In the genomic region with DNA sequence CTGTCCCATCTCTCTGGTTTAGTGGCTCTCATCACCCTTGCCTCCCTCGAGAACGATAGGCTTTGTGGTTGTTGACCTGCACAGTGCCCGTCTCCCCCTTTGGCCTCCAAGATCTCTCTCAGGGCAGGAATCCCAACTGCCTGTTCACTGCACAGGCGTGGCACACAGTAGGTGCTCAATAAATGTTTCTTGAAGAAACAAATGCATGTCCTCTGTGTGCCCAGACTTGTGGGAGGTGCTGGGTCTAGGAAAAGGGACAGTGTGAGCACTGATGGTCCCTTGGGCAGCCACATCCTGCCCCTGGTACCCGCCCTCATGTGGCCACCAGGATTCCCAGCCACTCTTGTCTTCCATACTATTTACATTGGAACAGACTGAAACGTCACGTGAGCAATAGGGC, we compare ENCODE assay signal across 40 cellular contexts. TPM values are rescaled to one million over a fixed set of nuclear protein-coding genes. Genes with fewer than 3 reads are reported as not detected.
"Had no signal": no experiment of that assay in that cellular context is flagged by ENCODE, and none has a peak within 500 bp of the region (broad histone marks: within the 10 kb centered on the region; RNA-seq: fewer than 3 reads in every experiment).

No MANE protein-coding gene starts in this region.

- H3K4me3 ChIP-seq: adrenal gland, body of pancreas, esophagus squamous epithelium, gastroesophageal sphincter, heart right ventricle had no signal

- H3K4me1 ChIP-seq: adrenal gland, body of pancreas, esophagus squamous epithelium, gastroesophageal sphincter, heart right ventricle had no signal

- H3K27ac Mint-ChIP-seq: activated CD4-positive, alpha-beta memory T cell treated with anti-CD3 and anti-CD28 coated beads for 36 hours; activated CD4-positive, alpha-beta T cell treated with anti-CD3 and anti-CD28 coated beads for 36 hours; activated CD4-positive, alpha-beta T cell treated with anti-CD3 and anti-CD28 coated beads, Interleukin-2, amount 10 ng/mL, durations not matched to agents 24 days and 14 days; activated CD8-positive, alpha-beta memory T cell treated with anti-CD3 and anti-CD28 coated beads, Interleukin-2, amount 10 ng/mL, durations not matched to agents 7 days and 5 days; activated CD8-positive, alpha-beta T cell treated with anti-CD3 and anti-CD28 coated beads, Interleukin-2, amount 10 ng/mL, durations not matched to agents 7 days and 5 days; activated naive CD4-positive, alpha-beta T cell treated with anti-CD3 and anti-CD28 coated beads for 36 hours; activated naive CD4-positive, alpha-beta T cell treated with anti-CD3 and anti-CD28 coated beads, Interleukin-2, amount 50 U/mL, for 24 hours; activated naive CD8-positive, alpha-beta T cell treated with anti-CD3 and anti-CD28 coated beads for 36 hours; activated naive CD8-positive, alpha-beta T cell treated with anti-CD3 and anti-CD28 coated beads, Interleukin-2, amount 50 U/mL, for 24 hours; activated T-helper 1 cell treated with anti-CD3 and anti-CD28 coated beads, Interleukin-12 subunit alpha, Interleukin-12 subunit beta, Interleukin-2, Interleukin-4 antibody, amounts not matched to agents 30 ng/mL and 10 ng/mL and 1 ng/mL, durations not matched to agents 14 hours and 24 hours and 36 hours; activated T-helper 2 cell treated with anti-CD3 and anti-CD28 coated beads, Interferon-gamma antibody, Interleukin-2, Interleukin-4, amounts not matched to agents 10 μg/mL and 5 μg/mL and 100 μg/mL, durations not matched to agents 14 hours and 24 hours and 36 hours; effector memory CD8-positive, alpha-beta T cell had no signal

- DNase-seq: activated CD4-positive, alpha-beta memory T cell treated with anti-CD3 and anti-CD28 coated beads for 36 hours; activated CD4-positive, alpha-beta T cell treated with anti-CD3 and anti-CD28 coated beads for 36 hours; activated CD4-positive, alpha-beta T cell treated with anti-CD3 and anti-CD28 coated beads, Interleukin-2, amount 10 ng/mL, durations not matched to agents 24 days and 14 days; activated CD4-positive, CD25-positive, alpha-beta regulatory T cell; activated CD4-positive, CD25-positive, alpha-beta regulatory T cell treated with anti-CD3 and anti-CD28 coated beads, Interleukin-2, amount 50 U/mL, for 72 hours; activated CD8-positive, alpha-beta memory T cell treated with anti-CD3 and anti-CD28 coated beads, Interleukin-2, amount 10 ng/mL, durations not matched to agents 7 days and 5 days; activated CD8-positive, alpha-beta memory T cell treated with anti-CD3 and anti-CD28 coated beads, Interleukin-2, amount 50 U/mL, for 4 hours; activated CD8-positive, alpha-beta T cell treated with anti-CD3 and anti-CD28 coated beads, Interleukin-2, amount 10 ng/mL, durations not matched to agents 7 days and 5 days; activated effector memory CD4-positive, alpha-beta T cell treated with anti-CD3 and anti-CD28 coated beads, Interleukin-2, amount 50 U/mL, for 16 hours; activated naive CD4-positive, alpha-beta T cell treated with anti-CD3 and anti-CD28 coated beads for 36 hours; activated naive CD8-positive, alpha-beta T cell treated with anti-CD3 and anti-CD28 coated beads for 36 hours; activated naive CD8-positive, alpha-beta T cell treated with anti-CD3 and anti-CD28 coated beads, Interleukin-2, amount 50 U/mL, for 24 hours; activated T-cell treated with anti-CD3 and anti-CD28 coated beads, Interleukin-2, amount 50 U/mL, for 1 hour; activated T-cell treated with anti-CD3 and anti-CD28 coated beads, Interleukin-2, amount 50 U/mL, for 48 hours; adrenal gland; amygdala; aorta; body of pancreas; caudate nucleus; cortex of kidney; dermis blood vessel endothelial cell; effector CD4-positive, alpha-beta T cell; effector memory CD8-positive, alpha-beta T cell; esophagus squamous epithelium; foreskin melanocyte; heart right ventricle; T-helper 2 cell had no signal

- H3K4me3 Mint-ChIP-seq: activated CD4-positive, alpha-beta memory T cell treated with anti-CD3 and anti-CD28 coated beads for 36 hours; activated CD4-positive, alpha-beta T cell treated with anti-CD3 and anti-CD28 coated beads for 36 hours; activated CD4-positive, alpha-beta T cell treated with anti-CD3 and anti-CD28 coated beads, Interleukin-2, amount 10 ng/mL, durations not matched to agents 24 days and 14 days; activated CD8-positive, alpha-beta memory T cell treated with anti-CD3 and anti-CD28 coated beads, Interleukin-2, amount 10 ng/mL, durations not matched to agents 7 days and 5 days; activated CD8-positive, alpha-beta T cell treated with anti-CD3 and anti-CD28 coated beads, Interleukin-2, amount 10 ng/mL, durations not matched to agents 7 days and 5 days; activated naive CD4-positive, alpha-beta T cell treated with anti-CD3 and anti-CD28 coated beads for 36 hours; activated naive CD4-positive, alpha-beta T cell treated with anti-CD3 and anti-CD28 coated beads, Interleukin-2, amount 50 U/mL, for 24 hours; activated naive CD8-positive, alpha-beta T cell treated with anti-CD3 and anti-CD28 coated beads for 36 hours; activated naive CD8-positive, alpha-beta T cell treated with anti-CD3 and anti-CD28 coated beads, Interleukin-2, amount 50 U/mL, for 24 hours; activated T-helper 1 cell treated with anti-CD3 and anti-CD28 coated beads, Interleukin-12 subunit alpha, Interleukin-12 subunit beta, Interleukin-2, Interleukin-4 antibody, amounts not matched to agents 30 ng/mL and 10 ng/mL and 1 ng/mL, durations not matched to agents 14 hours and 24 hours and 36 hours; effector memory CD8-positive, alpha-beta T cell had no signal

- H3K9me3 ChIP-seq: adrenal gland, body of pancreas, esophagus squamous epithelium, heart right ventricle had no signal

- H3K27me3 ChIP-seq: adrenal gland, body of pancreas had no signal

- ATAC-seq: activated CD4-positive, alpha-beta T cell treated with anti-CD3 and anti-CD28 coated beads for 36 hours; activated CD8-positive, alpha-beta memory T cell treated with anti-CD3 and anti-CD28 coated beads, Interleukin-2, amount 10 ng/mL, durations not matched to agents 7 days and 5 days; activated CD8-positive, alpha-beta T cell treated with anti-CD3 and anti-CD28 coated beads, Interleukin-2, amount 10 ng/mL, durations not matched to agents 7 days and 5 days; activated naive CD8-positive, alpha-beta T cell treated with anti-CD3 and anti-CD28 coated beads, Interleukin-2, amount 50 U/mL, for 24 hours; body of pancreas; effector memory CD8-positive, alpha-beta T cell; gastroesophageal sphincter; heart right ventricle had no signal

- H3K27ac ChIP-seq: adrenal gland, body of pancreas, epithelial cell of prostate, esophagus squamous epithelium, gastroesophageal sphincter, heart right ventricle had no signal

- H3K36me3 Mint-ChIP-seq: activated CD4-positive, alpha-beta memory T cell treated with anti-CD3 and anti-CD28 coated beads for 36 hours; activated CD8-positive, alpha-beta memory T cell treated with anti-CD3 and anti-CD28 coated beads, Interleukin-2, amount 10 ng/mL, durations not matched to agents 7 days and 5 days; activated naive CD4-positive, alpha-beta T cell treated with anti-CD3 and anti-CD28 coated beads, Interleukin-2, amount 50 U/mL, for 24 hours had no signal

- H3K4me1 Mint-ChIP-seq: activated CD4-positive, alpha-beta T cell treated with anti-CD3 and anti-CD28 coated beads for 36 hours; activated CD4-positive, alpha-beta T cell treated with anti-CD3 and anti-CD28 coated beads, Interleukin-2, amount 10 ng/mL, durations not matched to agents 24 days and 14 days; activated CD8-positive, alpha-beta memory T cell treated with anti-CD3 and anti-CD28 coated beads, Interleukin-2, amount 10 ng/mL, durations not matched to agents 7 days and 5 days; activated naive CD4-positive, alpha-beta T cell treated with anti-CD3 and anti-CD28 coated beads, Interleukin-2, amount 50 U/mL, for 24 hours; activated naive CD8-positive, alpha-beta T cell treated with anti-CD3 and anti-CD28 coated beads for 36 hours; activated naive CD8-positive, alpha-beta T cell treated with anti-CD3 and anti-CD28 coated beads, Interleukin-2, amount 50 U/mL, for 24 hours had no signal

- H3K36me3 ChIP-seq: adrenal gland, esophagus squamous epithelium, gastroesophageal sphincter, heart right ventricle had no signal

- H3K9me3 Mint-ChIP-seq: activated CD4-positive, alpha-beta T cell treated with anti-CD3 and anti-CD28 coated beads, Interleukin-2, amount 10 ng/mL, durations not matched to agents 24 days and 14 days; activated naive CD4-positive, alpha-beta T cell treated with anti-CD3 and anti-CD28 coated beads, Interleukin-2, amount 50 U/mL, for 24 hours; activated naive CD8-positive, alpha-beta T cell treated with anti-CD3 and anti-CD28 coated beads, Interleukin-2, amount 50 U/mL, for 24 hours; activated T-helper 1 cell treated with anti-CD3 and anti-CD28 coated beads, Interleukin-12 subunit alpha, Interleukin-12 subunit beta, Interleukin-2, Interleukin-4 antibody, amounts not matched to agents 30 ng/mL and 10 ng/mL and 1 ng/mL, durations not matched to agents 14 hours and 24 hours and 36 hours; activated T-helper 2 cell treated with anti-CD3 and anti-CD28 coated beads, Interferon-gamma antibody, Interleukin-2, Interleukin-4, amounts not matched to agents 10 μg/mL and 5 μg/mL and 100 μg/mL, durations not matched to agents 14 hours and 24 hours and 36 hours; effector memory CD8-positive, alpha-beta T cell had no signal

- H3K27me3 Mint-ChIP-seq: activated CD4-positive, alpha-beta memory T cell treated with anti-CD3 and anti-CD28 coated beads for 36 hours; activated CD4-positive, alpha-beta T cell treated with anti-CD3 and anti-CD28 coated beads for 36 hours; activated CD4-positive, alpha-beta T cell treated with anti-CD3 and anti-CD28 coated beads, Interleukin-2, amount 10 ng/mL, durations not matched to agents 24 days and 14 days; activated CD8-positive, alpha-beta memory T cell treated with anti-CD3 and anti-CD28 coated beads, Interleukin-2, amount 10 ng/mL, durations not matched to agents 7 days and 5 days; activated naive CD4-positive, alpha-beta T cell treated with anti-CD3 and anti-CD28 coated beads, Interleukin-2, amount 50 U/mL, for 24 hours; activated naive CD8-positive, alpha-beta T cell treated with anti-CD3 and anti-CD28 coated beads for 36 hours; activated naive CD8-positive, alpha-beta T cell treated with anti-CD3 and anti-CD28 coated beads, Interleukin-2, amount 50 U/mL, for 24 hours; effector memory CD8-positive, alpha-beta T cell had no signal

RNA-seq across cellular contexts. Expression of a gene that starts 2.6 kb away (rescaled TPM):
- total RNA-seq: activated CD4-positive, alpha-beta memory T cell treated with anti-CD3 and anti-CD28 coated beads for 36 hours; activated CD4-positive, alpha-beta T cell treated with anti-CD3 and anti-CD28 coated beads for 36 hours; activated CD4-positive, alpha-beta T cell treated with anti-CD3 and anti-CD28 coated beads, Interleukin-2, amount 10 ng/mL, durations not matched to agents 24 days and 14 days; activated CD8-positive, alpha-beta memory T cell treated with anti-CD3 and anti-CD28 coated beads for 36 hours; activated CD8-positive, alpha-beta memory T cell treated with anti-CD3 and anti-CD28 coated beads, Interleukin-2, amount 10 ng/mL, durations not matched to agents 7 days and 5 days; activated CD8-positive, alpha-beta T cell treated with anti-CD3 and anti-CD28 coated beads, Interleukin-2, amount 10 ng/mL, durations not matched to agents 7 days and 5 days; activated naive CD4-positive, alpha-beta T cell treated with anti-CD3 and anti-CD28 coated beads for 36 hours; activated naive CD8-positive, alpha-beta T cell treated with anti-CD3 and anti-CD28 coated beads for 36 hours; activated T-helper 1 cell treated with anti-CD3 and anti-CD28 coated beads, Interleukin-12 subunit alpha, Interleukin-12 subunit beta, Interleukin-2, Interleukin-4 antibody, amounts not matched to agents 30 ng/mL and 10 ng/mL and 1 ng/mL, durations not matched to agents 14 hours and 24 hours and 36 hours; activated T-helper 2 cell treated with anti-CD3 and anti-CD28 coated beads, Interferon-gamma antibody, Interleukin-2, Interleukin-4, amounts not matched to agents 10 μg/mL and 5 μg/mL and 100 μg/mL, durations not matched to agents 14 hours and 24 hours and 36 hours; adrenal gland; aorta; body of pancreas; chondrocyte; dermis blood vessel endothelial cell; endothelial cell of umbilical vein; esophagus squamous epithelium; fibroblast of lung; fibroblast of villous mesenchyme; gastroesophageal sphincter; glomerular endothelial cell; heart right ventricle; T-helper 1 cell treated with Interleukin-12 subunit alpha and Interleukin-12 subunit beta and Interleukin-4 antibody, amounts not matched to agents 30 ng/mL and 1 ng/mL, for 36 hours had no signal
- polyA plus RNA-seq: adrenal gland, aorta, endothelial cell of umbilical vein, esophagus, fibroblast of lung, heart right ventricle had no signal

RNA-seq across cellular contexts. Expression of a gene that starts 21.4 kb away (rescaled TPM):
- total RNA-seq: activated CD4-positive, alpha-beta memory T cell treated with anti-CD3 and anti-CD28 coated beads for 36 hours; activated CD4-positive, alpha-beta T cell treated with anti-CD3 and anti-CD28 coated beads for 36 hours; activated CD4-positive, alpha-beta T cell treated with anti-CD3 and anti-CD28 coated beads, Interleukin-2, amount 10 ng/mL, durations not matched to agents 24 days and 14 days; activated CD8-positive, alpha-beta memory T cell treated with anti-CD3 and anti-CD28 coated beads for 36 hours; activated CD8-positive, alpha-beta memory T cell treated with anti-CD3 and anti-CD28 coated beads, Interleukin-2, amount 10 ng/mL, durations not matched to agents 7 days and 5 days; activated CD8-positive, alpha-beta T cell treated with anti-CD3 and anti-CD28 coated beads, Interleukin-2, amount 10 ng/mL, durations not matched to agents 7 days and 5 days; activated naive CD4-positive, alpha-beta T cell treated with anti-CD3 and anti-CD28 coated beads for 36 hours; activated naive CD8-positive, alpha-beta T cell treated with anti-CD3 and anti-CD28 coated beads for 36 hours; activated T-helper 1 cell treated with anti-CD3 and anti-CD28 coated beads, Interleukin-12 subunit alpha, Interleukin-12 subunit beta, Interleukin-2, Interleukin-4 antibody, amounts not matched to agents 30 ng/mL and 10 ng/mL and 1 ng/mL, durations not matched to agents 14 hours and 24 hours and 36 hours; activated T-helper 2 cell treated with anti-CD3 and anti-CD28 coated beads, Interferon-gamma antibody, Interleukin-2, Interleukin-4, amounts not matched to agents 10 μg/mL and 5 μg/mL and 100 μg/mL, durations not matched to agents 14 hours and 24 hours and 36 hours; aorta; body of pancreas; chondrocyte; dermis blood vessel endothelial cell; endothelial cell of umbilical vein; fibroblast of lung; fibroblast of villous mesenchyme; glomerular endothelial cell; heart right ventricle; T-helper 1 cell treated with Interleukin-12 subunit alpha and Interleukin-12 subunit beta and Interleukin-4 antibody, amounts not matched to agents 30 ng/mL and 1 ng/mL, for 36 hours had no signal
- polyA plus RNA-seq: adrenal gland, aorta, endothelial cell of umbilical vein, fibroblast of lung, heart right ventricle had no signal

RNA-seq across cellular contexts. Expression of a gene that starts 24.6 kb away (rescaled TPM):
- total RNA-seq: activated CD4-positive, alpha-beta memory T cell treated with anti-CD3 and anti-CD28 coated beads for 36 hours; activated CD4-positive, alpha-beta T cell treated with anti-CD3 and anti-CD28 coated beads for 36 hours; activated CD4-positive, alpha-beta T cell treated with anti-CD3 and anti-CD28 coated beads, Interleukin-2, amount 10 ng/mL, durations not matched to agents 24 days and 14 days; activated CD8-positive, alpha-beta memory T cell treated with anti-CD3 and anti-CD28 coated beads for 36 hours; activated CD8-positive, alpha-beta memory T cell treated with anti-CD3 and anti-CD28 coated beads, Interleukin-2, amount 10 ng/mL, durations not matched to agents 7 days and 5 days; activated CD8-positive, alpha-beta T cell treated with anti-CD3 and anti-CD28 coated beads, Interleukin-2, amount 10 ng/mL, durations not matched to agents 7 days and 5 days; activated naive CD4-positive, alpha-beta T cell treated with anti-CD3 and anti-CD28 coated beads for 36 hours; activated naive CD8-positive, alpha-beta T cell treated with anti-CD3 and anti-CD28 coated beads for 36 hours; activated T-helper 1 cell treated with anti-CD3 and anti-CD28 coated beads, Interleukin-12 subunit alpha, Interleukin-12 subunit beta, Interleukin-2, Interleukin-4 antibody, amounts not matched to agents 30 ng/mL and 10 ng/mL and 1 ng/mL, durations not matched to agents 14 hours and 24 hours and 36 hours; activated T-helper 2 cell treated with anti-CD3 and anti-CD28 coated beads, Interferon-gamma antibody, Interleukin-2, Interleukin-4, amounts not matched to agents 10 μg/mL and 5 μg/mL and 100 μg/mL, durations not matched to agents 14 hours and 24 hours and 36 hours; adrenal gland; aorta; body of pancreas; chondrocyte; dermis blood vessel endothelial cell; endothelial cell of umbilical vein; esophagus squamous epithelium; fibroblast of lung; fibroblast of villous mesenchyme; gastroesophageal sphincter; glomerular endothelial cell; heart right ventricle; T-helper 1 cell treated with Interleukin-12 subunit alpha and Interleukin-12 subunit beta and Interleukin-4 antibody, amounts not matched to agents 30 ng/mL and 1 ng/mL, for 36 hours had no signal
- polyA plus RNA-seq: adrenal gland, aorta, endothelial cell of umbilical vein, esophagus, fibroblast of lung, heart right ventricle had no signal

RNA-seq across cellular contexts. Expression of a gene that starts 24.8 kb away (rescaled TPM):
- total RNA-seq: activated CD4-positive, alpha-beta memory T cell treated with anti-CD3 and anti-CD28 coated beads for 36 hours; activated CD4-positive, alpha-beta T cell treated with anti-CD3 and anti-CD28 coated beads for 36 hours; activated CD4-positive, alpha-beta T cell treated with anti-CD3 and anti-CD28 coated beads, Interleukin-2, amount 10 ng/mL, durations not matched to agents 24 days and 14 days; activated CD8-positive, alpha-beta memory T cell treated with anti-CD3 and anti-CD28 coated beads for 36 hours; activated CD8-positive, alpha-beta memory T cell treated with anti-CD3 and anti-CD28 coated beads, Interleukin-2, amount 10 ng/mL, durations not matched to agents 7 days and 5 days; activated CD8-positive, alpha-beta T cell treated with anti-CD3 and anti-CD28 coated beads, Interleukin-2, amount 10 ng/mL, durations not matched to agents 7 days and 5 days; activated naive CD4-positive, alpha-beta T cell treated with anti-CD3 and anti-CD28 coated beads for 36 hours; activated naive CD8-positive, alpha-beta T cell treated with anti-CD3 and anti-CD28 coated beads for 36 hours; activated T-helper 1 cell treated with anti-CD3 and anti-CD28 coated beads, Interleukin-12 subunit alpha, Interleukin-12 subunit beta, Interleukin-2, Interleukin-4 antibody, amounts not matched to agents 30 ng/mL and 10 ng/mL and 1 ng/mL, durations not matched to agents 14 hours and 24 hours and 36 hours; activated T-helper 2 cell treated with anti-CD3 and anti-CD28 coated beads, Interferon-gamma antibody, Interleukin-2, Interleukin-4, amounts not matched to agents 10 μg/mL and 5 μg/mL and 100 μg/mL, durations not matched to agents 14 hours and 24 hours and 36 hours; adrenal gland; aorta; body of pancreas; chondrocyte; dermis blood vessel endothelial cell; endothelial cell of umbilical vein; esophagus squamous epithelium; fibroblast of lung; fibroblast of villous mesenchyme; gastroesophageal sphincter; glomerular endothelial cell; heart right ventricle; T-helper 1 cell treated with Interleukin-12 subunit alpha and Interleukin-12 subunit beta and Interleukin-4 antibody, amounts not matched to agents 30 ng/mL and 1 ng/mL, for 36 hours had no signal
- polyA plus RNA-seq: adrenal gland, aorta, endothelial cell of umbilical vein, esophagus, fibroblast of lung, heart right ventricle had no signal

RNA-seq across cellular contexts. Expression of a gene that starts 50.6 kb away (rescaled TPM):
- total RNA-seq: activated CD4-positive, alpha-beta memory T cell treated with anti-CD3 and anti-CD28 coated beads for 36 hours; activated CD4-positive, alpha-beta T cell treated with anti-CD3 and anti-CD28 coated beads for 36 hours; activated CD4-positive, alpha-beta T cell treated with anti-CD3 and anti-CD28 coated beads, Interleukin-2, amount 10 ng/mL, durations not matched to agents 24 days and 14 days; activated CD8-positive, alpha-beta memory T cell treated with anti-CD3 and anti-CD28 coated beads for 36 hours; activated CD8-positive, alpha-beta memory T cell treated with anti-CD3 and anti-CD28 coated beads, Interleukin-2, amount 10 ng/mL, durations not matched to agents 7 days and 5 days; activated CD8-positive, alpha-beta T cell treated with anti-CD3 and anti-CD28 coated beads, Interleukin-2, amount 10 ng/mL, durations not matched to agents 7 days and 5 days; activated naive CD4-positive, alpha-beta T cell treated with anti-CD3 and anti-CD28 coated beads for 36 hours; activated naive CD8-positive, alpha-beta T cell treated with anti-CD3 and anti-CD28 coated beads for 36 hours; activated T-helper 1 cell treated with anti-CD3 and anti-CD28 coated beads, Interleukin-12 subunit alpha, Interleukin-12 subunit beta, Interleukin-2, Interleukin-4 antibody, amounts not matched to agents 30 ng/mL and 10 ng/mL and 1 ng/mL, durations not matched to agents 14 hours and 24 hours and 36 hours; activated T-helper 2 cell treated with anti-CD3 and anti-CD28 coated beads, Interferon-gamma antibody, Interleukin-2, Interleukin-4, amounts not matched to agents 10 μg/mL and 5 μg/mL and 100 μg/mL, durations not matched to agents 14 hours and 24 hours and 36 hours; adrenal gland; aorta; body of pancreas; chondrocyte; dermis blood vessel endothelial cell; endothelial cell of umbilical vein; esophagus squamous epithelium; fibroblast of lung; fibroblast of villous mesenchyme; gastroesophageal sphincter; glomerular endothelial cell; heart right ventricle; T-helper 1 cell treated with Interleukin-12 subunit alpha and Interleukin-12 subunit beta and Interleukin-4 antibody, amounts not matched to agents 30 ng/mL and 1 ng/mL, for 36 hours had no signal
- polyA plus RNA-seq: aorta, endothelial cell of umbilical vein, esophagus, fibroblast of lung, heart right ventricle had no signal
